ENCODE assay signal across 8 cellular contexts in genomic region chr22:50621491-50621880, GRCh38. TPM values are rescaled to one million over a fixed set of nuclear protein-coding genes. Genes with fewer than 3 reads are reported as not detected.
A peak's percentile ranks its signal among the peaks of the same experiment; 100 is the strongest.
DNase-seq lines count a peak whose midpoint lies in the region; ATAC-seq and TF ChIP-seq lines count a peak whose summit lies in the region.

No MANE protein-coding gene starts in this region.

- H3K79me2 ChIP-seq in MM.1S (ENCODE audit: low read length), result 0 out of 2 replicates have a peak, but pooled peaks cover under 1% of the 10 kb centered on the region

- peak; percentile 47 for ATAC-seq in GM19043 (IDR thresholded peaks at IDR 0.05; ENCODE audit: low read depth, unreplicated experiment)
- ATAC-seq in activated CD8-positive, alpha-beta memory T cell treated with anti-CD3 and anti-CD28 coated beads, Interleukin-2, amount 10 ng/mL, durations not matched to agents 7 days and 5 days, result peak; percentile 71
- ATAC-seq in right cardiac atrium, result peak; percentile 4 to 39
- ATAC-seq in stimulated activated naive B cell treated with anti-CD40 and anti-IgM and Interleukin-4, amounts not matched to agents 10 μg/mL and 1 μg/mL and 100 μg/mL, for 72 hours (replicated peaks), result peak; percentile 84 to 86

- peaks cover 24% of the 10 kb centered on the region for H3K4me1 ChIP-seq in MM.1S (ENCODE audit: low read length)
- H3K4me1 ChIP-seq in right cardiac atrium (ENCODE audit: control insufficient read depth, insufficient read depth, low read length), result no peaks in the 10 kb centered on the region

- peaks cover 4% of the 10 kb centered on the region for H3K36me3 Mint-ChIP-seq in activated CD8-positive, alpha-beta memory T cell treated with anti-CD3 and anti-CD28 coated beads, Interleukin-2, amount 10 ng/mL, durations not matched to agents 7 days and 5 days
- H3K36me3 Mint-ChIP-seq in stimulated activated naive B cell treated with anti-CD40 and anti-IgM and Interleukin-4, amounts not matched to agents 10 μg/mL and 1 μg/mL and 100 μg/mL, for 72 hours, result peaks cover 6 to 14% of the 10 kb centered on the region in 2 donors

- peaks cover 44% of the 10 kb centered on the region for H3K4me1 Mint-ChIP-seq in activated CD8-positive, alpha-beta memory T cell treated with anti-CD3 and anti-CD28 coated beads, Interleukin-2, amount 10 ng/mL, durations not matched to agents 7 days and 5 days
- peaks cover 30 to 48% of the 10 kb centered on the region in 2 donors for H3K4me1 Mint-ChIP-seq in stimulated activated naive B cell treated with anti-CD40 and anti-IgM and Interleukin-4, amounts not matched to agents 10 μg/mL and 1 μg/mL and 100 μg/mL, for 72 hours

- H3K27me3 ChIP-seq in MM.1S (replicated peaks; ENCODE audit: insufficient read depth, low read length) (no peaks in the 10 kb centered on the region), right cardiac atrium (ENCODE audit: control insufficient read depth, insufficient read depth) (no peaks in the 10 kb centered on the region)

- H3K4me3 ChIP-seq in MM.1S (ENCODE audit: low read length), result peak overlapping the region; percentile 73
- no peak overlapping the region for H3K4me3 ChIP-seq in right cardiac atrium (ENCODE audit: low read length)

- no peaks in the 10 kb centered on the region for H3K27me3 Mint-ChIP-seq in activated CD8-positive, alpha-beta memory T cell treated with anti-CD3 and anti-CD28 coated beads, Interleukin-2, amount 10 ng/mL, durations not matched to agents 7 days and 5 days
- no peaks in the 10 kb centered on the region for H3K27me3 Mint-ChIP-seq in stimulated activated naive B cell treated with anti-CD40 and anti-IgM and Interleukin-4, amounts not matched to agents 10 μg/mL and 1 μg/mL and 100 μg/mL, for 72 hours

- no peaks in the 10 kb centered on the region for H3K9me3 Mint-ChIP-seq in activated CD8-positive, alpha-beta memory T cell treated with anti-CD3 and anti-CD28 coated beads, Interleukin-2, amount 10 ng/mL, durations not matched to agents 7 days and 5 days (ENCODE audit: low read depth)
- no peaks in the 10 kb centered on the region for H3K9me3 Mint-ChIP-seq in stimulated activated naive B cell treated with anti-CD40 and anti-IgM and Interleukin-4, amounts not matched to agents 10 μg/mL and 1 μg/mL and 100 μg/mL, for 72 hours

- CTCF ChIA-PET in activated CD8-positive, alpha-beta memory T cell treated with anti-CD3 and anti-CD28 coated beads, Interleukin-2, amount 10 ng/mL, durations not matched to agents 7 days and 5 days (lab: Charles Lee), result interaction anchor here (0.6 to 5.4 kb wide), 31 partner anchors 9 to 431 kb away, joined by 3 to 81 read pairs (median 7); partner anchors contain the start of genes CHKB, HDAC10, KLHDC7B and LMF2

- H3K9me2 ChIP-seq in MM.1S (replicated peaks; ENCODE audit: insufficient read depth, low read length), result no peaks in the 10 kb centered on the region

- intact Hi-C loops in right cardiac atrium (cut with DNase I), result no loop called here

- peak overlapping the region; percentile 96 for H3K4me2 ChIP-seq in MM.1S (ENCODE audit: low read depth, low read length)

- no peaks in the 10 kb centered on the region for H3K36me3 ChIP-seq in MM.1S (replicated peaks; ENCODE audit: insufficient read depth, low read length)

- no peak for TF ChIP-seq CTCF in MM.1S (IDR thresholded peaks at IDR 0.05; ENCODE audit: low read length)

- H3K9ac ChIP-seq in MM.1S (ENCODE audit: low read length), result peak overlapping the region; percentile 40; the same call in 1 of the 2 replicates

- H3K4me3 Mint-ChIP-seq in activated CD8-positive, alpha-beta memory T cell treated with anti-CD3 and anti-CD28 coated beads, Interleukin-2, amount 10 ng/mL, durations not matched to agents 7 days and 5 days, result peak overlapping the region; percentile 79
- peak overlapping the region; percentile 80 to 94 for H3K4me3 Mint-ChIP-seq in stimulated activated naive B cell treated with anti-CD40 and anti-IgM and Interleukin-4, amounts not matched to agents 10 μg/mL and 1 μg/mL and 100 μg/mL, for 72 hours

- H4K20me1 ChIP-seq in MM.1S (ENCODE audit: insufficient read depth, low read length), result no peaks in the 10 kb centered on the region

- peak; percentile 38 for DNase-seq in Ammon's horn (ENCODE audit: low spot score)
- peak; percentile 38 for DNase-seq in MM.1S
- DNase-seq in activated CD8-positive, alpha-beta memory T cell treated with anti-CD3 and anti-CD28 coated beads, Interleukin-2, amount 10 ng/mL, durations not matched to agents 7 days and 5 days, result peak; percentile 87
- no peak for DNase-seq in right cardiac atrium
- DNase-seq in stimulated activated naive B cell treated with anti-CD40 and anti-IgM and Interleukin-4, amounts not matched to agents 10 μg/mL and 1 μg/mL and 100 μg/mL, for 72 hours, result peak; percentile 30
- DNase-seq in HPDE6-E6E7 (ENCODE audit: extremely low spot score), result no peak
- DNase-seq in mucosa of gallbladder (ENCODE audit: low spot score), result no peak

- H3K9me3 ChIP-seq in MM.1S (replicated peaks; ENCODE audit: insufficient read depth, low read length) (no peaks in the 10 kb centered on the region), right cardiac atrium (ENCODE audit: control insufficient read depth, low read length) (no peaks in the 10 kb centered on the region)

- peak overlapping the region; percentile 71; the same call in 1 of the 2 replicates for H3K27ac ChIP-seq in MM.1S (ENCODE audit: low read length)
- no peak overlapping the region for H3K27ac ChIP-seq in right cardiac atrium (ENCODE audit: low read length)

- peak overlapping the region; percentile 100 for H3K27ac Mint-ChIP-seq in activated CD8-positive, alpha-beta memory T cell treated with anti-CD3 and anti-CD28 coated beads, Interleukin-2, amount 10 ng/mL, durations not matched to agents 7 days and 5 days
- H3K27ac Mint-ChIP-seq in stimulated activated naive B cell treated with anti-CD40 and anti-IgM and Interleukin-4, amounts not matched to agents 10 μg/mL and 1 μg/mL and 100 μg/mL, for 72 hours, result peak overlapping the region; percentile 95

- peaks cover 18% of the 10 kb centered on the region for H3F3A ChIP-seq in MM.1S (ENCODE audit: insufficient read depth, low read length)

- H2AFZ ChIP-seq in MM.1S (ENCODE audit: low read length), result peak overlapping the region; percentile 70

- 22% methylated on average over 6 of the region's 6 CpGs for WGBS in right cardiac atrium

RNA-seq across cellular contexts. Expression of gene ARSA, which starts 6.5 kb away (rescaled TPM):
- total RNA-seq in activated CD8-positive, alpha-beta memory T cell treated with anti-CD3 and anti-CD28 coated beads, Interleukin-2, amount 10 ng/mL, durations not matched to agents 7 days and 5 days, result 10 to 100 TPM; 49.6 to 68.2 TPM
- total RNA-seq in right cardiac atrium, result 10 to 100 TPM; 30.3 to 37.0 (median 32.2) TPM
- 35.6 TPM for polyA plus RNA-seq in right cardiac atrium
- 113 TPM for total RNA-seq in mucosa of gallbladder

RNA-seq across cellular contexts. Expression of gene MAPK8IP2, which starts 20.9 kb away (rescaled TPM):
- under 1 TPM; 0.19 to 0.29 TPM for total RNA-seq in activated CD8-positive, alpha-beta memory T cell treated with anti-CD3 and anti-CD28 coated beads, Interleukin-2, amount 10 ng/mL, durations not matched to agents 7 days and 5 days
- total RNA-seq in right cardiac atrium (under 1 TPM; 0.28 to 0.47 (median 0.38) TPM), mucosa of gallbladder (0.89 TPM)
- polyA plus RNA-seq in right cardiac atrium, result 0.57 TPM

RNA-seq across cellular contexts. Expression of gene CHKB, which starts 38.8 kb away (rescaled TPM):
- total RNA-seq in activated CD8-positive, alpha-beta memory T cell treated with anti-CD3 and anti-CD28 coated beads, Interleukin-2, amount 10 ng/mL, durations not matched to agents 7 days and 5 days, result 100 to 1,000 TPM in 1 of 2 experiments, 10 to 100 TPM in 1; 97.2 to 118 TPM
- total RNA-seq in right cardiac atrium (10 to 100 TPM; 33.9 to 63.4 (median 42.7) TPM), mucosa of gallbladder (106 TPM)
- 44.5 TPM for polyA plus RNA-seq in right cardiac atrium

RNA-seq across cellular contexts. Expression of gene CPT1B, which starts 43.3 kb away (rescaled TPM):
- total RNA-seq in activated CD8-positive, alpha-beta memory T cell treated with anti-CD3 and anti-CD28 coated beads, Interleukin-2, amount 10 ng/mL, durations not matched to agents 7 days and 5 days, result 10 to 100 TPM; 80.1 to 87.6 TPM
- total RNA-seq in right cardiac atrium, result 100 to 1,000 TPM; 236 to 290 (median 263) TPM
- polyA plus RNA-seq in right cardiac atrium, result 217 TPM
- 32.4 TPM for total RNA-seq in mucosa of gallbladder

RNA-seq across cellular contexts. Expression of gene SHANK3, which starts 51.1 kb away (rescaled TPM):
- total RNA-seq in activated CD8-positive, alpha-beta memory T cell treated with anti-CD3 and anti-CD28 coated beads, Interleukin-2, amount 10 ng/mL, durations not matched to agents 7 days and 5 days, result under 1 TPM in 1 of 2 experiments, not detected in 1; 0.05 TPM
- total RNA-seq in right cardiac atrium (10 to 100 TPM; 18.7 to 28.9 (median 27.0) TPM), mucosa of gallbladder (21.8 TPM)
- 20.1 TPM for polyA plus RNA-seq in right cardiac atrium

Comparison
In these comparisons a context has a peak if more than half of its experiments do, and no peak if none do; other contexts are left out.
1. DNase-seq: peak in Ammon's horn (single experiment), MM.1S (single experiment), activated CD8-positive, alpha-beta memory T cell treated with anti-CD3 and anti-CD28 coated beads, Interleukin-2, amount 10 ng/mL, durations not matched to agents 7 days and 5 days (single experiment) and stimulated activated naive B cell treated with anti-CD40 and anti-IgM and Interleukin-4, amounts not matched to agents 10 μg/mL and 1 μg/mL and 100 μg/mL, for 72 hours (single experiment); none in right cardiac atrium (0 of 3), HPDE6-E6E7 (single experiment) and mucosa of gallbladder (single experiment).
2. ATAC-seq: peak in every context shown above with its lines; median percentile 85 in stimulated activated naive B cell treated with anti-CD40 and anti-IgM and Interleukin-4, amounts not matched to agents 10 μg/mL and 1 μg/mL and 100 μg/mL, for 72 hours; 71 in activated CD8-positive, alpha-beta memory T cell treated with anti-CD3 and anti-CD28 coated beads, Interleukin-2, amount 10 ng/mL, durations not matched to agents 7 days and 5 days; 47 in GM19043; 22 in right cardiac atrium.